In the genomic region with DNA sequence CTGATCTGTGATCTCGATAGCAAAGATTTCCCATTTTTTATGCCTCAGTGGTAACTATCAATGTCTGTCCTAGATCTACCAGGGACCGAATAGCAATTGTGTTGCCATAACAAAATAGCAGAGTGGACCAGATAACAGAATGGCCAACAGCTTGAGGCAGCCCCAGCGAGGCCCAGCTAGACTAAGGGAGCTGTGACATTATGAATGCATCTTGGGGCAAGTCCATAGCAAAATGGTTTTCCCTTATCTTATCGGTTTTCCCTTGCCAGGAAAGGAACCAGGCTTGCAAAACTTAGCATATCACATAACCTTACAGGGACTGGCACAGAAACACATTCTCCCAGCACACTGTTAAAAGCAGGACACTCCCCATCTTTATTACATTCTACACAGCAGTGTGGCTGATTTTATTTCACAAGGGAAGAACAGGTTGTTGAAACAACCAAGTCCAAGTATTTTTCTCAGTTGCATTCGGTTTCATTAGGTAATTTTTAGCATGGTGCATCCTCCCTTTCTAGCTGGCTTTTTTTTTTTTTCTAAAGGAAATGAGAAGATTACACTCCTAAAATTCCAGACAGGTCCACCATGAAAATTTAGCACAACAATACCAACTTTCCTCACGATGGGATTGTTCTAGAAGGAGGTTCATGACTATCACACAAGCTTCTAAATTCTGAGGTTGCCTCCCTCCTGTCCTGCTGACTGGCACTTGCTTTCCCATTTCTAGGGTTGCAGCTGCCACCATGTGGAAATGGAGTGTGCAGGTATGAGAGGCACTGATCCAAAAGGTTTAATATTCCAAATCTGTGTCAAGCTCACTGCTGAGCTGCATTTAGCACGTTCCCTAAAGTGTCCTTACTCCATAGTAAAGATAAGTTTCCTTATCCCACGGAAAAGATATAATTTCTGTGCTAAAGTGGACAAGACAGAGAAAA, we compare ENCODE assay signal across 8 cellular contexts.
DNase-seq lines count a peak whose midpoint lies in the region; ATAC-seq and TF ChIP-seq lines count a peak whose summit lies in the region.

No MANE protein-coding gene starts in this region.

- H3K14ac ChIP-seq in IMR-90 (replicated peaks; ENCODE audit: low read depth, low read length), result no peak overlapping the region

- TF ChIP-seq CTCF in cardiac muscle cell (IDR thresholded peaks at IDR 0.05; ENCODE audit: low read depth, low read length) (peak; percentile 18), right atrium auricular region (IDR thresholded peaks at IDR 0.05) (peak in 1 of 2 donors; percentile 35), IMR-90 (conservative IDR thresholded peaks at IDR 0.05; ENCODE audit: low read depth, low read length) (peak; percentile 22; the same call in 1 of the 2 replicates), choroid plexus epithelial cell (conservative IDR thresholded peaks at IDR 0.05; ENCODE audit: low read depth, low read length) (peak; percentile 67), smooth muscle cell (IDR thresholded peaks at IDR 0.05; ENCODE audit: borderline replicate concordance, insufficient read depth, poor library complexity, severe bottlenecking) (peak; percentile 4)

- no peaks in the 10 kb centered on the region for H3K9me1 ChIP-seq in IMR-90 (ENCODE audit: insufficient read depth, low read length)

- no peak overlapping the region for H2AK5ac ChIP-seq in IMR-90 (ENCODE audit: low read depth, low read length)

- H3F3A ChIP-seq in smooth muscle cell (ENCODE audit: low read depth), result no peaks in the 10 kb centered on the region

- H3K27me3 ChIP-seq in cardiac muscle cell (no peaks in the 10 kb centered on the region), right atrium auricular region (no peaks in the 10 kb centered on the region), IMR-90 (ENCODE audit: control insufficient read depth, insufficient read depth, low read length) (peaks cover 2% of the 10 kb centered on the region; the same call in 1 of the 2 replicates), smooth muscle cell (ENCODE audit: low read depth) (no peaks in the 10 kb centered on the region)

- no TSS peak for BruUV-seq in IMR-90 (replicated peaks; lab: Mats Ljungman, UMichigan)

- H2BK15ac ChIP-seq in IMR-90 (ENCODE audit: low read depth, low read length), result no peak overlapping the region

- CTCF ChIA-PET in IMR-90 (lab: Yijun Ruan, JAX), result interaction anchor here (0.5 to 2.5 kb wide), 7 partner anchors 96 to 741 kb away, joined by 3 to 18 read pairs (median 3); no protein-coding TSS in a partner anchor

- no peaks in the 10 kb centered on the region for H4K20me1 ChIP-seq in IMR-90 (ENCODE audit: insufficient read depth, low read length)
- H4K20me1 ChIP-seq in smooth muscle cell (ENCODE audit: low read depth), result no peaks in the 10 kb centered on the region

- H2BK20ac ChIP-seq in IMR-90 (ENCODE audit: low read depth, low read length), result no peak overlapping the region

- POLR2A ChIA-PET in IMR-90 (lab: Charles Lee; ENCODE audit: unreplicated experiment), result interaction anchor here (0.6 kb wide), 1 partner anchor 101 kb away, joined by 4 read pairs; no protein-coding TSS in a partner anchor

- dilution Hi-C loops in IMR-90 (cut with HindIII; ENCODE audit: low sequenced_read_pairs, unreplicated experiment), result no loop called here

- H3K4ac ChIP-seq in IMR-90 (ENCODE audit: low read depth, low read length), result no peak overlapping the region

- H3K27ac ChIP-seq in cardiac muscle cell (no peak overlapping the region), right atrium auricular region (no peak overlapping the region), IMR-90 (ENCODE audit: insufficient read depth, low read length) (no peak overlapping the region), smooth muscle cell (ENCODE audit: low read depth) (no peak overlapping the region)

- no peak; the same call in 1 of the 2 replicates for ATAC-seq in IMR-90 (ENCODE audit: low read depth)

- in situ Hi-C loops in IMR-90 (cut with MboI; ENCODE audit: low sequenced_read_pairs), result no loop called here

- no peaks in the 10 kb centered on the region for H3K9me3 ChIP-seq in cardiac muscle cell (ENCODE audit: low read depth)
- H3K9me3 ChIP-seq in right atrium auricular region, result no peaks in the 10 kb centered on the region
- no peaks in the 10 kb centered on the region for H3K9me3 ChIP-seq in IMR-90 (ENCODE audit: control insufficient read depth, insufficient read depth, low read length)
- H3K9me3 ChIP-seq in smooth muscle cell (replicated peaks; ENCODE audit: low read depth), result no peaks in the 10 kb centered on the region

- intact Hi-C loops in IMR-90 (cut with micrococcal nuclease), result loop anchor here (10.0 kb wide), 2 partner anchors 358 to 468 kb away; no protein-coding TSS in a partner anchor

- no peak overlapping the region for H3K56ac ChIP-seq in IMR-90 (ENCODE audit: extremely low read depth, insufficient read depth, low read length)

- H3K79me2 ChIP-seq in smooth muscle cell (ENCODE audit: low read depth), result no peaks in the 10 kb centered on the region

- no CpG with 5 or more reads among the region's 8 CpGs for WGBS in IMR-90 (ENCODE audit: extremely low coverage in 2 of 2, insufficient read length in 1 of 2), 2 experiments
- WGBS in smooth muscle cell (ENCODE audit: low lambda C conversion rate), result 73% methylated on average over 8 of the region's 8 CpGs

- H2AK9ac ChIP-seq in IMR-90 (replicated peaks; ENCODE audit: low read depth, low read length, poor library complexity), result no peak overlapping the region

- no peak overlapping the region for H3K18ac ChIP-seq in IMR-90 (ENCODE audit: low read depth, low read length)

- H3K4me1 ChIP-seq in cardiac muscle cell (ENCODE audit: low read depth) (no peaks in the 10 kb centered on the region), right atrium auricular region (peaks cover 0 to 7% of the 10 kb centered on the region in 2 donors), IMR-90 (ENCODE audit: control insufficient read depth, insufficient read depth, low read length) (no peaks in the 10 kb centered on the region), smooth muscle cell (ENCODE audit: low read depth) (no peaks in the 10 kb centered on the region)

- DNase-seq in cardiac muscle cell (ENCODE audit: low read depth in 1 of 2, low spot score in 1 of 2) (peak in 1 of 2 donors; percentile 24), right atrium auricular region (ENCODE audit: low spot score) (no peak), IMR-90 (no peak), choroid plexus epithelial cell (ENCODE audit: low read depth) (peak; percentile 68), smooth muscle cell (lab: John Stamatoyannopoulos, UW; ENCODE audit: unreplicated experiment) (no peak), foreskin melanocyte (no peak), NCI-H69 (lab: John Stamatoyannopoulos, UW) (no peak), NCI-H2171 (lab: John Stamatoyannopoulos, UW) (no peak)

- H4K91ac ChIP-seq in IMR-90 (ENCODE audit: insufficient read depth, low read depth, low read length), result no peak overlapping the region

- H3K36me3 ChIP-seq in cardiac muscle cell (no peaks in the 10 kb centered on the region), right atrium auricular region (no peaks in the 10 kb centered on the region), IMR-90 (ENCODE audit: control insufficient read depth, insufficient read depth, low read length) (no peaks in the 10 kb centered on the region), smooth muscle cell (ENCODE audit: low read depth) (no peaks in the 10 kb centered on the region)

- H2BK120ac ChIP-seq in IMR-90 (ENCODE audit: low read depth, low read length), result no peak overlapping the region

- H2BK5ac ChIP-seq in IMR-90 (ENCODE audit: low read depth, low read length, poor library complexity, severe bottlenecking), result no peak overlapping the region

- no peak overlapping the region for H4K8ac ChIP-seq in IMR-90 (ENCODE audit: low read depth in 2 of 2, low read length in 2 of 2)

- H3K4me2 ChIP-seq in IMR-90 (ENCODE audit: low read depth, low read length) (no peak overlapping the region), smooth muscle cell (no peak overlapping the region)

- H2AFZ ChIP-seq in IMR-90 (replicated peaks; ENCODE audit: low read length, poor library complexity), result no peak overlapping the region
- H2AFZ ChIP-seq in smooth muscle cell (ENCODE audit: low read depth), result no peak overlapping the region

- no peak overlapping the region for H3K9ac ChIP-seq in IMR-90 (ENCODE audit: low read depth, low read length)
- no peak overlapping the region for H3K9ac ChIP-seq in smooth muscle cell (ENCODE audit: low read depth)

- peak; percentile 45 for TF ChIP-seq RAD21 in IMR-90 (IDR thresholded peaks at IDR 0.05; ENCODE audit: low read length)

- H3K79me1 ChIP-seq in IMR-90 (ENCODE audit: low read depth in 1 of 2, low read length in 2 of 2), result no peaks in the 10 kb centered on the region

- H3K4me3 ChIP-seq in cardiac muscle cell (no peak overlapping the region), right atrium auricular region (no peak overlapping the region), IMR-90 (ENCODE audit: insufficient read depth, low read depth, low read length) (no peak overlapping the region), choroid plexus epithelial cell (ENCODE audit: low read depth, low read length) (no peak overlapping the region), smooth muscle cell (no peak overlapping the region)

- TF ChIP-seq POLR2A in IMR-90 (IDR thresholded peaks at IDR 0.05; ENCODE audit: low read depth, low read length), result no peak

- H3K23ac ChIP-seq in IMR-90 (ENCODE audit: low read depth, low read length), result no peak overlapping the region

- H4K5ac ChIP-seq in IMR-90 (ENCODE audit: low read depth, low read length), result no peak overlapping the region

TF ChIP-seq in IMR-90, 13 proteins besides CTCF, POLR2A, EP300 and RAD21:
- no peak for TF ChIP-seq BHLHE40 (IDR thresholded peaks at IDR 0.05; ENCODE audit: low read depth, low read length)
- TF ChIP-seq SMC3 (IDR thresholded peaks at IDR 0.05; ENCODE audit: low read depth, low read length), result 0 out of 2 replicates have a peak, but pooled peaks have one; percentile 10
